Comparison of ENCODE assay signal across 18 cellular contexts in genomic region chr18:51478908-51479307, GRCh38.
DNase-seq lines count a peak whose midpoint lies in the region; ATAC-seq and TF ChIP-seq lines count a peak whose summit lies in the region.
"Had no signal": no experiment of that assay in that cellular context is flagged by ENCODE, and none has a peak within 500 bp of the region (broad histone marks: within the 10 kb centered on the region; RNA-seq: fewer than 3 reads in every experiment).

No MANE protein-coding gene starts in this region.

- no peak for TF ChIP-seq CTCF in heart right ventricle (IDR thresholded peaks at IDR 0.05)

- no peak for DNase-seq in Right ventricle myocardium superior
- no peak for DNase-seq in cardiac septum (ENCODE audit: low spot score)
- peak; percentile 8 to 12 for DNase-seq in heart right ventricle
- DNase-seq in left cardiac atrium, result no peak
- peak; percentile 46 for DNase-seq in left ventricle myocardium superior
- peak; percentile 18 for DNase-seq in pons (ENCODE audit: low spot score)
- no peak for DNase-seq in NCI-H1417 treated with DMSO at 0.1 percent for 48 hours (lab: John Stamatoyannopoulos, UW)
- DNase-seq: 8988T; ACHN; Caco-2; Calu3; CD4-positive, alpha-beta T cell; CD8-positive, alpha-beta T cell; DMS79 treated with DMSO at 0.1 percent for 48 hours; GF-D8 had no signal

- H3K36me3 ChIP-seq in heart right ventricle, result no peaks in the 10 kb centered on the region
- H3K36me3 ChIP-seq: BLaER1 treated with 17β-estradiol and CSF1 and Interleukin-3, amounts not matched to agents 10 nM and 100 nM had no signal

- H3K4me3 ChIP-seq in heart right ventricle, result no peak overlapping the region
- H3K4me3 ChIP-seq: BLaER1 treated with 17β-estradiol and CSF1 and Interleukin-3, amounts not matched to agents 10 nM and 100 nM had no signal

- no peaks in the 10 kb centered on the region for H3K9me3 ChIP-seq in heart right ventricle
- H3K9me3 ChIP-seq: BLaER1 treated with 17β-estradiol and CSF1 and Interleukin-3, amounts not matched to agents 10 nM and 100 nM; Caco-2 had no signal

- intact Hi-C loops in Right ventricle myocardium superior (cut with DNase I) (no loop called here), cardiac septum (cut with DNase I) (no loop called here), heart right ventricle (cut with DNase I) (loop anchor here in 1 of 10 donors (10.0 kb wide), 1 partner anchor 64 kb away; no protein-coding TSS in a partner anchor), left cardiac atrium (cut with DNase I) (no loop called here), left ventricle myocardium superior (cut with micrococcal nuclease) (no loop called here)

- peaks cover 0 to 3% (median 0%) of the 10 kb centered on the region in 7 donors for H3K27me3 ChIP-seq in heart right ventricle
- H3K27me3 ChIP-seq: BLaER1 treated with 17β-estradiol and CSF1 and Interleukin-3, amounts not matched to agents 10 nM and 100 nM had no signal

- ATAC-seq in Right ventricle myocardium superior (ENCODE audit: poor library complexity) (peak; percentile 69), heart right ventricle (peak in 7 of 8 donors; percentile 25 to 78 (median 61)), left cardiac atrium (no peak), left ventricle myocardium superior (peak; percentile 79), GM21515 (IDR thresholded peaks at IDR 0.05; ENCODE audit: unreplicated experiment) (no peak)
- ATAC-seq: CD8-positive, alpha-beta T cell had no signal

- peak overlapping the region in 2 of 10 donors; percentile 30 to 73 for H3K27ac ChIP-seq in heart right ventricle
- H3K27ac ChIP-seq: BLaER1 treated with 17β-estradiol and CSF1 and Interleukin-3, amounts not matched to agents 10 nM and 100 nM; C4-2B had no signal

- H3K4me1 ChIP-seq in heart right ventricle, result peaks cover 0 to 17% (median 0%) of the 10 kb centered on the region in 9 donors
- H3K4me1 ChIP-seq: BLaER1 treated with 17β-estradiol and CSF1 and Interleukin-3, amounts not matched to agents 10 nM and 100 nM; Caco-2 had no signal

- 51 to 63% methylated on average over 6 of the region's 6 CpGs for WGBS in heart right ventricle, 2 donors

Comparison
In these comparisons a context has a peak if more than half of its experiments do, and no peak if none do; other contexts are left out.
1. ATAC-seq: peak in Right ventricle myocardium superior (single experiment), heart right ventricle (7 of 8) and left ventricle myocardium superior (single experiment); none in left cardiac atrium (0 of 2) and GM21515 (single experiment).
2. DNase-seq: peak in heart right ventricle (2 of 2), left ventricle myocardium superior (single experiment) and pons (single experiment); none in Right ventricle myocardium superior (single experiment), cardiac septum (single experiment), left cardiac atrium (single experiment) and NCI-H1417 treated with DMSO at 0.1 percent for 48 hours (single experiment).